ENCODE assay signal across 8 cellular contexts in the genomic region with DNA sequence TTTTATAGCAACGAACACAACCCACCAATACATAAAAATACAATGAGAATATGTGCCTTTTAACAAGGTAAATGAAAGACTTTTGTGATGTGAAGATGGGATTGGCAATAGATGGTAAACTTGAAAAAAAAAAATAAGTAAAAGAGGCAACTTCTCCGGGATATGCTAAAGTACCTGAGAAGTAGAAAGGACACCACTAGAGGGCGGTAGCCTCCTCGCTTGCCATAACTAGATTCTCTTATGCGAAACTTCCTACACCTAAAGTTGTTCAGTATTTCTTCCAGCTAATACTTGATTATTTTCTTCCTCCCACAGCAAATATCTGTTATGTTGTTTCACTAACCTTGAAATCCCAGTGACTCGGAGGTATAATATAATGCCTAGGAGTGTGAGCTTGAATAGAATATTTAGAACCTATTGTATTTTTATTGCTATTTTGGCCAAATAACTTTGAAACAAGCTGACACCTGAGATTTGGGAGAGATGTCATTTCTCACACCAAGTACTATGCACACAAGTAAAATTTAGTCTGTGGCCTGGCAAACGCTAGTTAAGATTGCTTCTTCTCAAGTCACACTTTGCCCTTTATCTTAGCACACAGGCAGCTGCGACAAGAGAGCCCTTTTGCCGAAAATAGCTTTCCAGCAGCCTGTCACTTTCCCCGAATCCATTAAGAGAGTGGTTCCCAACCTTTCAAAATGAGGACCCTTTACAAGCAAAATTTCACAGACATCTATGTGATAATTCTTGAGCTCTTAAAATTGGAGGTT. TPM values are rescaled to one million over a fixed set of nuclear protein-coding genes. Genes with fewer than 3 reads are reported as not detected.
DNase-seq lines count a peak whose midpoint lies in the region; ATAC-seq, FAIRE-seq and TF ChIP-seq lines count a peak whose summit lies in the region.

No MANE protein-coding gene starts in this region.

- no peaks in the 10 kb centered on the region for H3K9me3 ChIP-seq in Caco-2
- no peaks in the 10 kb centered on the region for H3K9me3 ChIP-seq in PC-9 (ENCODE audit: insufficient read depth, low read depth)
- no peaks in the 10 kb centered on the region for H3K9me3 ChIP-seq in transverse colon

- H3K27ac ChIP-seq in PC-9 (no peak overlapping the region), transverse colon (no peak overlapping the region)

- H3K27me3 ChIP-seq in Caco-2 (replicated peaks; ENCODE audit: control insufficient read depth, insufficient read depth, low read length) = no peaks in the 10 kb centered on the region
- no peaks in the 10 kb centered on the region for H3K27me3 ChIP-seq in PC-9 (ENCODE audit: insufficient read depth, low read depth)
- no peaks in the 10 kb centered on the region for H3K27me3 ChIP-seq in transverse colon

- no peaks in the 10 kb centered on the region for H3K27me3 Mint-ChIP-seq in Caco-2 (ENCODE audit: insufficient read depth, unreplicated experiment)
- H3K27me3 Mint-ChIP-seq in activated T-helper 2 cell treated with anti-CD3 and anti-CD28 coated beads, Interferon-gamma antibody, Interleukin-2, Interleukin-4, amounts not matched to agents 10 μg/mL and 5 μg/mL and 100 μg/mL, durations not matched to agents 14 hours and 24 hours and 36 hours (ENCODE audit: low read depth) = peaks cover 35% of the 10 kb centered on the region
- no peaks in the 10 kb centered on the region for H3K27me3 Mint-ChIP-seq in osteocyte (ENCODE audit: unreplicated experiment)

- peak; percentile 82 for FAIRE-seq in frontal cortex (lab: Jason Lieb, UNC)

- no peak overlapping the region for H3K27ac Mint-ChIP-seq in Caco-2 (ENCODE audit: unreplicated experiment)
- H3K27ac Mint-ChIP-seq in activated T-helper 2 cell treated with anti-CD3 and anti-CD28 coated beads, Interferon-gamma antibody, Interleukin-2, Interleukin-4, amounts not matched to agents 10 μg/mL and 5 μg/mL and 100 μg/mL, durations not matched to agents 14 hours and 24 hours and 36 hours = no peak overlapping the region
- H3K27ac Mint-ChIP-seq in osteocyte (ENCODE audit: unreplicated experiment) = no peak overlapping the region

- WGBS in transverse colon (ENCODE audit: low coverage in 1 of 2), 2 donors = 25 to 32% methylated on average over 10 of the region's 10 CpGs

- BruUV-seq in Caco-2 (replicated peaks; lab: Mats Ljungman, UMichigan) = no TSS peak
- no TSS peak for BruUV-seq in PC-9 (replicated peaks; lab: Mats Ljungman, UMichigan)

- CTCF ChIA-PET in Caco-2 (lab: Charles Lee) (interaction anchor here (0.6 to 1.7 kb wide), 8 partner anchors 33 to 189 kb away, joined by 3 to 6 read pairs (median 3); no protein-coding TSS in a partner anchor), PC-9 (lab: Charles Lee) (interaction anchor here (0.5 to 0.9 kb wide), 2 partner anchors 44 to 397 kb away, joined by 3 to 4 read pairs; no protein-coding TSS in a partner anchor)

- TF ChIP-seq EP300 in transverse colon (IDR thresholded peaks at IDR 0.05; ENCODE audit: low read depth) = no peak

- H4K20me1 ChIP-seq in PC-9 (ENCODE audit: insufficient read depth) = no peaks in the 10 kb centered on the region

- H3K36me3 ChIP-seq in Caco-2 (ENCODE audit: control insufficient read depth, insufficient read depth, low read length) (no peaks in the 10 kb centered on the region), PC-9 (ENCODE audit: low read depth) (no peaks in the 10 kb centered on the region), transverse colon (no peaks in the 10 kb centered on the region)

- H2AFZ ChIP-seq in PC-9 = no peak overlapping the region

- H3K4me3 ChIP-seq in Caco-2 (ENCODE audit: low read depth, low read length) (no peak overlapping the region), PC-9 (no peak overlapping the region), transverse colon (no peak overlapping the region)

- intact Hi-C loops in Caco-2 (cut with micrococcal nuclease; ENCODE audit: unreplicated experiment) = loop anchor here (1.0 kb wide), 4 partner anchors 42 to 189 kb away; no protein-coding TSS in a partner anchor
- intact Hi-C loops in PC-9 (cut with micrococcal nuclease; ENCODE audit: unreplicated experiment) = loop anchor here (2.0 kb wide), 2 partner anchors 46 to 190 kb away; no protein-coding TSS in a partner anchor
- intact Hi-C loops in activated T-helper 2 cell treated with anti-CD3 and anti-CD28 coated beads, Interferon-gamma antibody, Interleukin-2, Interleukin-4, amounts not matched to agents 10 μg/mL and 5 μg/mL and 100 μg/mL, durations not matched to agents 14 hours and 24 hours and 36 hours (cut with micrococcal nuclease) = loop anchor here (1.0 to 5.0 kb wide), 2 partner anchors 100 to 189 kb away; no protein-coding TSS in a partner anchor
- intact Hi-C loops in transverse colon (cut with DNase I; ENCODE audit: low total_unique reads) = loop anchor here (2.0 kb wide), 1 partner anchor 190 kb away; no protein-coding TSS in a partner anchor

- TF ChIP-seq CTCF in Caco-2 (IDR thresholded peaks at IDR 0.05; ENCODE audit: insufficient read depth in 1 of 2, low read depth in 1 of 2, low read length in 1 of 2, severe bottlenecking in 1 of 2, unreplicated experiment in 1 of 2) (peak; percentile 76 to 82), PC-9 (conservative IDR thresholded peaks at IDR 0.05) (peak; percentile 78), osteocyte (IDR thresholded peaks at IDR 0.05) (peak; percentile 92), transverse colon (IDR thresholded peaks at IDR 0.05) (peak; percentile 70 to 91 (median 81))

- peak; percentile 65 to 75 for DNase-seq in Caco-2
- DNase-seq in HUDEP-2 (lab: John Stamatoyannopoulos, UW; ENCODE audit: unreplicated experiment in 76 of 76) = peak in 56 of 76 experiments; percentile 1 to 73 (median 40)
- DNase-seq in PC-9 = peak; percentile 43 to 50
- DNase-seq in activated T-helper 2 cell treated with anti-CD3 and anti-CD28 coated beads, Interferon-gamma antibody, Interleukin-2, Interleukin-4, amounts not matched to agents 10 μg/mL and 5 μg/mL and 100 μg/mL, durations not matched to agents 14 hours and 24 hours and 36 hours (ENCODE audit: low spot score) = peak; percentile 18
- peak; percentile 4 to 16 for DNase-seq in frontal cortex (ENCODE audit: low spot score in 2 of 2)
- peak; percentile 86 for DNase-seq in osteocyte (ENCODE audit: extremely low spot score, unreplicated experiment)
- peak; percentile 74 for DNase-seq in transverse colon

- no peak overlapping the region for H3K4me3 Mint-ChIP-seq in Caco-2 (ENCODE audit: unreplicated experiment)
- H3K4me3 Mint-ChIP-seq in activated T-helper 2 cell treated with anti-CD3 and anti-CD28 coated beads, Interferon-gamma antibody, Interleukin-2, Interleukin-4, amounts not matched to agents 10 μg/mL and 5 μg/mL and 100 μg/mL, durations not matched to agents 14 hours and 24 hours and 36 hours (ENCODE audit: low read depth) = no peak overlapping the region
- H3K4me3 Mint-ChIP-seq in osteocyte (ENCODE audit: unreplicated experiment) = no peak overlapping the region

- H3K9me2 ChIP-seq in PC-9 (ENCODE audit: insufficient read depth) = no peaks in the 10 kb centered on the region

- in situ Hi-C loops in transverse colon (cut with MboI; ENCODE audit: low pct_ligation_motif_present in 1 of 4, low pct_unique_long_range_greater_than_20kb in 1 of 4, low sequenced_read_pairs in 3 of 4) = loop anchor here in 3 of 4 donors (5.0 to 10.0 kb wide), 3 partner anchors 188 to 195 kb away; no protein-coding TSS in a partner anchor

- TF ChIP-seq POLR2A in transverse colon (IDR thresholded peaks at IDR 0.05) = no peak

- H3K79me2 ChIP-seq in PC-9 (ENCODE audit: low read depth) = no peaks in the 10 kb centered on the region

- ATAC-seq in GM19467 (IDR thresholded peaks at IDR 0.05; ENCODE audit: unreplicated experiment) = peak; percentile 86

- no peak overlapping the region for H3K4me2 ChIP-seq in PC-9

- peaks cover 9% of the 10 kb centered on the region for H3K4me1 ChIP-seq in Caco-2
- H3K4me1 ChIP-seq in PC-9 (replicated peaks; ENCODE audit: insufficient read depth) = peaks cover 5% of the 10 kb centered on the region
- H3K4me1 ChIP-seq in transverse colon = no peaks in the 10 kb centered on the region

- H3K36me3 Mint-ChIP-seq in Caco-2 (ENCODE audit: insufficient read depth, unreplicated experiment) (no peaks in the 10 kb centered on the region), osteocyte (ENCODE audit: unreplicated experiment) (no peaks in the 10 kb centered on the region)
- peaks cover 3% of the 10 kb centered on the region for H3K36me3 Mint-ChIP-seq in activated T-helper 2 cell treated with anti-CD3 and anti-CD28 coated beads, Interferon-gamma antibody, Interleukin-2, Interleukin-4, amounts not matched to agents 10 μg/mL and 5 μg/mL and 100 μg/mL, durations not matched to agents 14 hours and 24 hours and 36 hours (ENCODE audit: low read depth)

- H3K9me3 Mint-ChIP-seq in Caco-2 (ENCODE audit: unreplicated experiment) = peaks cover 10% of the 10 kb centered on the region
- no peaks in the 10 kb centered on the region for H3K9me3 Mint-ChIP-seq in activated T-helper 2 cell treated with anti-CD3 and anti-CD28 coated beads, Interferon-gamma antibody, Interleukin-2, Interleukin-4, amounts not matched to agents 10 μg/mL and 5 μg/mL and 100 μg/mL, durations not matched to agents 14 hours and 24 hours and 36 hours
- H3K9me3 Mint-ChIP-seq in osteocyte (ENCODE audit: unreplicated experiment) = no peaks in the 10 kb centered on the region

- POLR2A ChIA-PET in Caco-2 (lab: Charles Lee) = interaction anchor here (0.5 kb wide), 1 partner anchor 289 kb away, joined by 5 read pairs; no protein-coding TSS in a partner anchor
- POLR2A ChIA-PET in PC-9 (lab: Charles Lee; ENCODE audit: unreplicated experiment) = interaction anchor here (0.7 to 1.1 kb wide), 3 partner anchors 46 to 144 kb away, joined by 5 read pairs; no protein-coding TSS in a partner anchor

- no peaks in the 10 kb centered on the region for H3F3A ChIP-seq in PC-9 (ENCODE audit: insufficient read depth, low read depth)

- H3K4me1 Mint-ChIP-seq in Caco-2 (ENCODE audit: low read depth, unreplicated experiment) (peaks cover 7% of the 10 kb centered on the region), osteocyte (ENCODE audit: unreplicated experiment) (peaks cover 42% of the 10 kb centered on the region)
- H3K4me1 Mint-ChIP-seq in activated T-helper 2 cell treated with anti-CD3 and anti-CD28 coated beads, Interferon-gamma antibody, Interleukin-2, Interleukin-4, amounts not matched to agents 10 μg/mL and 5 μg/mL and 100 μg/mL, durations not matched to agents 14 hours and 24 hours and 36 hours (ENCODE audit: low read depth) = peaks cover 2% of the 10 kb centered on the region

RNA-seq across cellular contexts. Expression of a gene that starts 44.9 kb away (rescaled TPM):
- 106 and 116 TPM in 2 replicates for total RNA-seq in Caco-2 (2022)
- 121 and 130 TPM in 2 replicates for total RNA-seq in PC-9 (2021)
- 24.2 and 25.1 TPM in 2 replicates for total RNA-seq in activated T-helper 2 cell treated with anti-CD3 and anti-CD28 coated beads, Interferon-gamma antibody, Interleukin-2, Interleukin-4, amounts not matched to agents 10 μg/mL and 5 μg/mL and 100 μg/mL, durations not matched to agents 14 hours and 24 hours and 36 hours
- 20.0 TPM for total RNA-seq in frontal cortex
- 301 and 324 TPM in 2 replicates for total RNA-seq in osteocyte
- total RNA-seq in transverse colon = 100 to 1,000 TPM in 2 of 4 donors, 10 to 100 TPM in 2; 62.9 to 133 (median 110) TPM

Comparison
In these comparisons a context has a peak if more than half of its experiments do, and no peak if none do; other contexts are left out.
1. DNase-seq: peak in every context shown above with its lines; median percentile 86 in osteocyte; 74 in transverse colon; 70 in Caco-2; 46 in PC-9; 40 in HUDEP-2; 18 in activated T-helper 2 cell treated with anti-CD3 and anti-CD28 coated beads, Interferon-gamma antibody, Interleukin-2, Interleukin-4, amounts not matched to agents 10 μg/mL and 5 μg/mL and 100 μg/mL, durations not matched to agents 14 hours and 24 hours and 36 hours; 10 in frontal cortex.